In genomic region chr5:107651326-107651725, GRCh38 we compare ENCODE assay signal across 24 cellular contexts. TPM values are rescaled to one million over a fixed set of nuclear protein-coding genes. Genes with fewer than 3 reads are reported as not detected.
"Had no signal": no experiment of that assay in that cellular context is flagged by ENCODE, and none has a peak within 500 bp of the region (broad histone marks: within the 10 kb centered on the region; RNA-seq: fewer than 3 reads in every experiment).

No MANE protein-coding gene starts in this region.

- H3K27ac Mint-ChIP-seq: activated CD4-positive, alpha-beta T cell treated with anti-CD3 and anti-CD28 coated beads, Interleukin-2, amount 10 ng/mL, durations not matched to agents 24 days and 14 days; activated CD8-positive, alpha-beta memory T cell treated with anti-CD3 and anti-CD28 coated beads, Interleukin-2, amount 10 ng/mL, durations not matched to agents 7 days and 5 days; activated naive CD4-positive, alpha-beta T cell treated with anti-CD3 and anti-CD28 coated beads, Interleukin-2, amount 50 U/mL, for 72 hours; activated naive CD8-positive, alpha-beta T cell treated with anti-CD3 and anti-CD28 coated beads, Interleukin-2, amount 50 U/mL, for 24 hours; brain; T-helper 1 cell treated with Interleukin-12 subunit alpha and Interleukin-12 subunit beta and Interleukin-4 antibody, amounts not matched to agents 30 μg/mL and 1 μg/mL, for 36 hours had no signal

- H3K4me1 ChIP-seq: ascending aorta had no signal

- H3K27me3 Mint-ChIP-seq: activated naive CD8-positive, alpha-beta T cell treated with anti-CD3 and anti-CD28 coated beads, Interleukin-2, amount 50 U/mL, for 24 hours; brain had no signal

- H3K9me3 Mint-ChIP-seq: activated CD4-positive, alpha-beta T cell treated with anti-CD3 and anti-CD28 coated beads, Interleukin-2, amount 10 ng/mL, durations not matched to agents 24 days and 14 days; activated naive CD4-positive, alpha-beta T cell treated with anti-CD3 and anti-CD28 coated beads, Interleukin-2, amount 50 U/mL, for 72 hours; activated naive CD8-positive, alpha-beta T cell treated with anti-CD3 and anti-CD28 coated beads, Interleukin-2, amount 50 U/mL, for 24 hours; activated T-cell treated with anti-CD3 and anti-CD28 coated beads, Interleukin-2, amount 50 U/mL, for 4 hours; brain; central memory CD8-positive, alpha-beta T cell; T-helper 1 cell treated with Interleukin-12 subunit alpha and Interleukin-12 subunit beta and Interleukin-4 antibody, amounts not matched to agents 30 μg/mL and 1 μg/mL, for 36 hours had no signal

- H3K9me3 ChIP-seq: ascending aorta had no signal

- H3K27ac ChIP-seq: ascending aorta had no signal

- H3K36me3 Mint-ChIP-seq: activated CD8-positive, alpha-beta memory T cell treated with anti-CD3 and anti-CD28 coated beads, Interleukin-2, amount 10 ng/mL, durations not matched to agents 7 days and 5 days; activated naive CD4-positive, alpha-beta T cell treated with anti-CD3 and anti-CD28 coated beads, Interleukin-2, amount 50 U/mL, for 72 hours; brain had no signal

- H3K4me3 ChIP-seq: ascending aorta, K562 had no signal

- H3K27me3 ChIP-seq: ascending aorta had no signal

- H3K4me1 Mint-ChIP-seq: activated CD4-positive, alpha-beta T cell treated with anti-CD3 and anti-CD28 coated beads, Interleukin-2, amount 10 ng/mL, durations not matched to agents 24 days and 14 days; activated CD8-positive, alpha-beta memory T cell treated with anti-CD3 and anti-CD28 coated beads, Interleukin-2, amount 10 ng/mL, durations not matched to agents 7 days and 5 days; activated naive CD8-positive, alpha-beta T cell treated with anti-CD3 and anti-CD28 coated beads, Interleukin-2, amount 50 U/mL, for 24 hours; central memory CD8-positive, alpha-beta T cell had no signal

- DNase-seq: activated CD4-positive, alpha-beta T cell treated with anti-CD3 and anti-CD28 coated beads for 1 hour; activated CD4-positive, alpha-beta T cell treated with anti-CD3 and anti-CD28 coated beads, Interleukin-2, amount 10 ng/mL, durations not matched to agents 24 days and 14 days; activated CD4-positive, alpha-beta T cell treated with anti-CD3 and anti-CD28 coated beads, Interleukin-2, amount 50 U/mL, for 48 hours; activated CD8-positive, alpha-beta memory T cell treated with anti-CD3 and anti-CD28 coated beads, Interleukin-2, amount 10 ng/mL, durations not matched to agents 7 days and 5 days; activated effector memory CD4-positive, alpha-beta T cell treated with anti-CD3 and anti-CD28 coated beads, Interleukin-2, amount 50 U/mL, for 16 hours; activated naive CD4-positive, alpha-beta T cell treated with Interleukin-2 at 50 U/mL for 16 hours; activated naive CD8-positive, alpha-beta T cell treated with anti-CD3 and anti-CD28 coated beads, Interleukin-2, amount 50 U/mL, for 24 hours; activated T-cell treated with anti-CD3 and anti-CD28 coated beads, Interleukin-2, amount 50 U/mL, for 4 hours; amniotic stem cell; Karpas-422; NCI-H1048; NCI-H1417 treated with DMSO at 0.1 percent for 48 hours; NCI-H1694 treated with DMSO at 0.1 percent for 48 hours; NCI-H2029 treated with DMSO at 0.1 percent for 48 hours; NCI-H446; NCI-H524; PC-3; SHP77 treated with DMSO at 0.1 percent for 48 hours had no signal

- H3K36me3 ChIP-seq: ascending aorta had no signal

- ATAC-seq: activated CD8-positive, alpha-beta memory T cell treated with anti-CD3 and anti-CD28 coated beads, Interleukin-2, amount 10 ng/mL, durations not matched to agents 7 days and 5 days; activated naive CD4-positive, alpha-beta T cell treated with anti-CD3 and anti-CD28 coated beads, Interleukin-2, amount 50 U/mL, for 72 hours; activated naive CD8-positive, alpha-beta T cell treated with anti-CD3 and anti-CD28 coated beads, Interleukin-2, amount 50 U/mL, for 24 hours; activated T-cell treated with anti-CD3 and anti-CD28 coated beads, Interleukin-2, amount 50 U/mL, for 4 hours; K562; PC-3 had no signal

- H3K4me3 Mint-ChIP-seq: activated CD4-positive, alpha-beta T cell treated with anti-CD3 and anti-CD28 coated beads, Interleukin-2, amount 10 ng/mL, durations not matched to agents 24 days and 14 days; activated CD8-positive, alpha-beta memory T cell treated with anti-CD3 and anti-CD28 coated beads, Interleukin-2, amount 10 ng/mL, durations not matched to agents 7 days and 5 days; activated naive CD8-positive, alpha-beta T cell treated with anti-CD3 and anti-CD28 coated beads, Interleukin-2, amount 50 U/mL, for 24 hours; activated T-cell treated with anti-CD3 and anti-CD28 coated beads, Interleukin-2, amount 50 U/mL, for 4 hours; brain; central memory CD8-positive, alpha-beta T cell; T-helper 1 cell treated with Interleukin-12 subunit alpha and Interleukin-12 subunit beta and Interleukin-4 antibody, amounts not matched to agents 30 μg/mL and 1 μg/mL, for 36 hours had no signal

RNA-seq across cellular contexts. Expression of gene EFNA5, which starts 19.4 kb away (rescaled TPM):
- total RNA-seq: activated CD4-positive, alpha-beta T cell treated with anti-CD3 and anti-CD28 coated beads, Interleukin-2, amount 10 ng/mL, durations not matched to agents 24 days and 14 days; activated CD8-positive, alpha-beta memory T cell treated with anti-CD3 and anti-CD28 coated beads, Interleukin-2, amount 10 ng/mL, durations not matched to agents 7 days and 5 days; activated naive CD4-positive, alpha-beta T cell treated with anti-CD3 and anti-CD28 coated beads, Interleukin-2, amount 50 U/mL, for 72 hours; K562 had no signal
